15 cellular contexts compared by ENCODE assay signal in genomic region chr11:9740202-9740881, GRCh38.
A peak's percentile ranks its signal among the peaks of the same experiment; 100 is the strongest.
DNase-seq lines count a peak whose midpoint lies in the region; ATAC-seq and TF ChIP-seq lines count a peak whose summit lies in the region.
"Had no signal": no experiment of that assay in that cellular context is flagged by ENCODE, and none has a peak within 500 bp of the region (broad histone marks: within the 10 kb centered on the region; RNA-seq: fewer than 3 reads in every experiment).

No MANE protein-coding gene starts in this region.

- TF ChIP-seq CTCF in activated B cell treated with CpG ODN at 0.5 μM for 24 hours (IDR thresholded peaks at IDR 0.05) (no peak), thyroid gland (IDR thresholded peaks at IDR 0.05) (no peak)

- H3K36me3 ChIP-seq in thyroid gland = peaks cover 7 to 12% of the 10 kb centered on the region in 2 donors

- H3K27me3 ChIP-seq in thyroid gland = no peaks in the 10 kb centered on the region

- CTCF ChIA-PET in activated CD4-positive, alpha-beta T cell treated with anti-CD3 and anti-CD28 coated beads, Interleukin-2, amount 10 ng/mL, durations not matched to agents 7 days and 5 days (lab: Charles Lee) = interaction anchor here (0.8 kb wide), 1 partner anchor 18 kb away, joined by 3 read pairs; no protein-coding TSS in a partner anchor
- CTCF ChIA-PET in activated B cell treated with CpG ODN at 0.5 μM for 24 hours (lab: Charles Lee) = interaction anchor here (0.9 to 1.4 kb wide), 2 partner anchors 59 to 127 kb away, joined by 3 to 4 read pairs; no protein-coding TSS in a partner anchor

- no peak overlapping the region for H3K4me3 Mint-ChIP-seq in activated CD4-positive, alpha-beta T cell treated with anti-CD3 and anti-CD28 coated beads, Interleukin-2, amount 10 ng/mL, durations not matched to agents 24 days and 14 days
- H3K4me3 Mint-ChIP-seq in activated CD4-positive, alpha-beta T cell treated with anti-CD3 and anti-CD28 coated beads, Interleukin-2, amount 10 ng/mL, durations not matched to agents 7 days and 5 days = no peak overlapping the region
- peak overlapping the region; percentile 77 for H3K4me3 Mint-ChIP-seq in activated B cell treated with CpG ODN at 0.5 μM for 24 hours
- H3K4me3 Mint-ChIP-seq: stimulated activated naive CD8-positive, alpha-beta T cell treated with anti-CD3 and anti-CD28 coated beads, Interleukin-15, Interleukin-2, amounts not matched to agents 100 ng/mL and 50 ng/mL, for 24 hours had no signal

- no peak overlapping the region for H3K4me3 ChIP-seq in thyroid gland (replicated peaks in 1 of 3)
- H3K4me3 ChIP-seq: GM23248 had no signal

- H3K4me1 Mint-ChIP-seq in activated CD4-positive, alpha-beta T cell treated with anti-CD3 and anti-CD28 coated beads, Interleukin-2, amount 10 ng/mL, durations not matched to agents 24 days and 14 days = peaks cover 30% of the 10 kb centered on the region
- H3K4me1 Mint-ChIP-seq in activated CD4-positive, alpha-beta T cell treated with anti-CD3 and anti-CD28 coated beads, Interleukin-2, amount 10 ng/mL, durations not matched to agents 7 days and 5 days = peaks cover 24% of the 10 kb centered on the region
- peaks cover 82% of the 10 kb centered on the region for H3K4me1 Mint-ChIP-seq in activated B cell treated with CpG ODN at 0.5 μM for 24 hours

- peaks cover 16% of the 10 kb centered on the region for H3K9me3 Mint-ChIP-seq in activated CD4-positive, alpha-beta T cell treated with anti-CD3 and anti-CD28 coated beads, Interleukin-2, amount 10 ng/mL, durations not matched to agents 24 days and 14 days
- H3K9me3 Mint-ChIP-seq in activated CD4-positive, alpha-beta T cell treated with anti-CD3 and anti-CD28 coated beads, Interleukin-2, amount 10 ng/mL, durations not matched to agents 7 days and 5 days = peaks cover 10% of the 10 kb centered on the region
- peaks cover 6% of the 10 kb centered on the region for H3K9me3 Mint-ChIP-seq in activated B cell treated with CpG ODN at 0.5 μM for 24 hours

- H3K27ac Mint-ChIP-seq in activated CD4-positive, alpha-beta T cell treated with anti-CD3 and anti-CD28 coated beads, Interleukin-2, amount 10 ng/mL, durations not matched to agents 24 days and 14 days = peak overlapping the region; percentile 30
- no peak overlapping the region for H3K27ac Mint-ChIP-seq in activated CD4-positive, alpha-beta T cell treated with anti-CD3 and anti-CD28 coated beads, Interleukin-2, amount 10 ng/mL, durations not matched to agents 7 days and 5 days
- peak overlapping the region; percentile 97 for H3K27ac Mint-ChIP-seq in activated B cell treated with CpG ODN at 0.5 μM for 24 hours
- H3K27ac Mint-ChIP-seq: stimulated activated naive CD8-positive, alpha-beta T cell treated with anti-CD3 and anti-CD28 coated beads, Interleukin-15, Interleukin-2, amounts not matched to agents 100 ng/mL and 50 ng/mL, for 24 hours had no signal

- POLR2A ChIA-PET in activated CD4-positive, alpha-beta T cell treated with anti-CD3 and anti-CD28 coated beads, Interleukin-2, amount 10 ng/mL, durations not matched to agents 7 days and 5 days (lab: Charles Lee) = no interaction called here
- POLR2A ChIA-PET in activated B cell treated with CpG ODN at 0.5 μM for 24 hours (lab: Charles Lee) = interaction anchor here (0.6 to 3.9 kb wide), 12 partner anchors 7 to 280 kb away, joined by 3 to 35 read pairs (median 4); partner anchors contain the start of gene ZNF143

- intact Hi-C loops in activated CD4-positive, alpha-beta T cell treated with anti-CD3 and anti-CD28 coated beads, Interleukin-2, amount 10 ng/mL, durations not matched to agents 24 days and 14 days (cut with micrococcal nuclease) = no loop called here
- intact Hi-C loops in activated B cell treated with CpG ODN at 0.5 μM for 24 hours (cut with micrococcal nuclease) (no loop called here), left colon (cut with DNase I, micrococcal nuclease) (no loop called here), thyroid gland (cut with DNase I) (no loop called here)

- TF ChIP-seq POLR2A in thyroid gland (IDR thresholded peaks at IDR 0.05) = no peak

- H3K27me3 Mint-ChIP-seq in activated CD4-positive, alpha-beta T cell treated with anti-CD3 and anti-CD28 coated beads, Interleukin-2, amount 10 ng/mL, durations not matched to agents 24 days and 14 days = no peaks in the 10 kb centered on the region
- H3K27me3 Mint-ChIP-seq in activated CD4-positive, alpha-beta T cell treated with anti-CD3 and anti-CD28 coated beads, Interleukin-2, amount 10 ng/mL, durations not matched to agents 7 days and 5 days = no peaks in the 10 kb centered on the region
- no peaks in the 10 kb centered on the region for H3K27me3 Mint-ChIP-seq in activated B cell treated with CpG ODN at 0.5 μM for 24 hours
- H3K27me3 Mint-ChIP-seq: stimulated activated naive CD8-positive, alpha-beta T cell treated with anti-CD3 and anti-CD28 coated beads, Interleukin-15, Interleukin-2, amounts not matched to agents 100 ng/mL and 50 ng/mL, for 24 hours had no signal

- H3K9me3 ChIP-seq in thyroid gland = no peaks in the 10 kb centered on the region

- WGBS in thyroid gland, 2 donors = 38 to 40% methylated on average over 12 of the region's 12 CpGs

- DNase-seq in activated CD4-positive, alpha-beta T cell treated with anti-CD3 and anti-CD28 coated beads, Interleukin-2, amount 10 ng/mL, durations not matched to agents 24 days and 14 days = no peak
- DNase-seq in activated CD4-positive, alpha-beta T cell treated with anti-CD3 and anti-CD28 coated beads, Interleukin-2, amount 10 ng/mL, durations not matched to agents 7 days and 5 days = no peak
- DNase-seq in activated B cell treated with CpG ODN at 0.5 μM for 24 hours (no peak), left colon (peak in 1 of 2 donors; percentile 61), thyroid gland (peak; percentile 56 to 61), DMS153 (lab: John Stamatoyannopoulos, UW) (no peak)
- DNase-seq: ACHN; activated gamma-delta T cell treated with Interleukin-2 at 50 U/mL for 16 hours; central memory CD4-positive, alpha-beta T cell; GM23248; NCI-H1105 treated with DMSO at 0.1 percent for 48 hours; NCI-H345 had no signal

- ATAC-seq in activated B cell treated with CpG ODN at 0.5 μM for 24 hours (ENCODE audit: low read depth) (no peak), left colon (peak; percentile 99), GM21723 (IDR thresholded peaks at IDR 0.05; ENCODE audit: unreplicated experiment) (no peak), GM21381 (IDR thresholded peaks at IDR 0.05; ENCODE audit: unreplicated experiment) (no peak)

- H3K36me3 Mint-ChIP-seq in activated CD4-positive, alpha-beta T cell treated with anti-CD3 and anti-CD28 coated beads, Interleukin-2, amount 10 ng/mL, durations not matched to agents 24 days and 14 days (ENCODE audit: low read depth) = peaks cover 42% of the 10 kb centered on the region
- peaks cover 43% of the 10 kb centered on the region for H3K36me3 Mint-ChIP-seq in activated CD4-positive, alpha-beta T cell treated with anti-CD3 and anti-CD28 coated beads, Interleukin-2, amount 10 ng/mL, durations not matched to agents 7 days and 5 days (ENCODE audit: low read depth)
- peaks cover 79% of the 10 kb centered on the region for H3K36me3 Mint-ChIP-seq in activated B cell treated with CpG ODN at 0.5 μM for 24 hours (ENCODE audit: low read depth)

- H3K27ac ChIP-seq in thyroid gland = peak overlapping the region; percentile 82 to 97 (median 91)
- H3K27ac ChIP-seq: GM23248 had no signal

- peaks cover 29 to 42% of the 10 kb centered on the region in 2 donors for H3K4me1 ChIP-seq in thyroid gland

Comparison
In these comparisons a context has a peak if more than half of its experiments do, and no peak if none do; other contexts are left out.
1. DNase-seq: peak in thyroid gland (2 of 2); none in activated CD4-positive, alpha-beta T cell treated with anti-CD3 and anti-CD28 coated beads, Interleukin-2, amount 10 ng/mL, durations not matched to agents 24 days and 14 days (single experiment), activated CD4-positive, alpha-beta T cell treated with anti-CD3 and anti-CD28 coated beads, Interleukin-2, amount 10 ng/mL, durations not matched to agents 7 days and 5 days (single experiment), activated B cell treated with CpG ODN at 0.5 μM for 24 hours (single experiment) and DMS153 (single experiment).